In genomic region chr1:54304518-54304917, GRCh38 we compare ENCODE assay signal across 21 cellular contexts.
"Had no signal": no experiment of that assay in that cellular context is flagged by ENCODE, and none has a peak within 500 bp of the region (broad histone marks: within the 10 kb centered on the region; RNA-seq: fewer than 3 reads in every experiment).

No MANE protein-coding gene starts in this region.

- H3K4me3 Mint-ChIP-seq: activated T-cell treated with anti-CD3 and anti-CD28 coated beads, Interleukin-2, amount 50 U/mL, for 72 hours; dendritic cell treated with granulocyte-macrophage colony-stimulating factor and Interleukin-4, amounts not matched to agents 40 ng/mL and 50 ng/mL, for 4 days had no signal

- FAIRE-seq: bronchial epithelial cell, endothelial cell of umbilical vein had no signal

- H3K9me3 ChIP-seq: adrenal gland, esophagus muscularis mucosa, gastroesophageal sphincter, ovary, psoas muscle, testis, upper lobe of left lung had no signal

- H3K27me3 ChIP-seq: adrenal gland, esophagus muscularis mucosa, gastroesophageal sphincter, ovary, testis, upper lobe of left lung had no signal

- H3K27ac ChIP-seq: esophagus muscularis mucosa, gastroesophageal sphincter, ovary, psoas muscle, skin epidermis, testis, upper lobe of left lung had no signal

- H3K9me3 Mint-ChIP-seq: activated T-cell treated with anti-CD3 and anti-CD28 coated beads, Interleukin-2, amount 50 U/mL, for 72 hours; dendritic cell treated with granulocyte-macrophage colony-stimulating factor and Interleukin-4, amounts not matched to agents 40 ng/mL and 50 ng/mL, for 4 days had no signal

- DNase-seq: activated CD4-positive, alpha-beta T cell treated with anti-CD3 and anti-CD28 coated beads, Interleukin-2, amount 50 U/mL, for 1 hour; activated CD4-positive, CD25-positive, alpha-beta regulatory T cell treated with anti-CD3 and anti-CD28 coated beads, Interleukin-2, amount 50 U/mL, for 72 hours; activated CD8-positive, alpha-beta memory T cell treated with anti-CD3 and anti-CD28 coated beads, Interleukin-2, amount 50 U/mL, for 4 hours; activated effector memory CD4-positive, alpha-beta T cell treated with anti-CD3 and anti-CD28 coated beads, Interleukin-2, amount 50 U/mL, for 16 hours; activated naive CD4-positive, alpha-beta T cell treated with anti-CD3 and anti-CD28 coated beads, Interleukin-2, amount 50 U/mL, for 16 hours; activated T-cell treated with anti-CD3 and anti-CD28 coated beads, Interleukin-2, amount 50 U/mL, for 72 hours; adrenal gland; effector CD8-positive, alpha-beta T cell; ovary; psoas muscle; right cardiac atrium; stimulated activated CD4-positive, alpha-beta T cell treated with anti-CD3 and anti-CD28 coated beads, Interleukin-4, amount 100 ng/mL, for 1 hour; T1000; testis had no signal

- ATAC-seq: activated T-cell treated with anti-CD3 and anti-CD28 coated beads, Interleukin-2, amount 50 U/mL, for 72 hours; gastroesophageal sphincter; psoas muscle; right cardiac atrium had no signal

- H3K27me3 Mint-ChIP-seq: dendritic cell treated with granulocyte-macrophage colony-stimulating factor and Interleukin-4, amounts not matched to agents 40 ng/mL and 50 ng/mL, for 4 days had no signal

- H3K4me3 ChIP-seq: adrenal gland, esophagus muscularis mucosa, gastroesophageal sphincter, ovary, psoas muscle, skin epidermis, testis, upper lobe of left lung had no signal

- H3K36me3 ChIP-seq: adrenal gland, esophagus muscularis mucosa, gastroesophageal sphincter, ovary, upper lobe of left lung had no signal

- H3K27ac Mint-ChIP-seq: activated T-cell treated with anti-CD3 and anti-CD28 coated beads, Interleukin-2, amount 50 U/mL, for 72 hours; dendritic cell treated with granulocyte-macrophage colony-stimulating factor and Interleukin-4, amounts not matched to agents 40 ng/mL and 50 ng/mL, for 4 days had no signal
